1 cellular context compared by ENCODE assay signal in genomic region chr14:54481695-54482094, GRCh38.
TF ChIP-seq lines count a peak whose summit lies in the region.

No MANE protein-coding gene starts in this region.

TF ChIP-seq in GM23338, 12 proteins besides CTCF, POLR2A, EP300 and RAD21:
- TF ChIP-seq REST (IDR thresholded peaks at IDR 0.05; ENCODE audit: unreplicated experiment) (no peak), ZNF114 (CRISPR knock-in tag; IDR thresholded peaks at IDR 0.05) (no peak), EZH2 (IDR thresholded peaks at IDR 0.05; ENCODE audit: low read depth, unreplicated experiment) (no peak), POLR2AphosphoS5 (IDR thresholded peaks at IDR 0.05; ENCODE audit: low read depth) (no peak), ETS1 (IDR thresholded peaks at IDR 0.05) (no peak), NANOG (IDR thresholded peaks at IDR 0.05; ENCODE audit: borderline replicate concordance) (no peak), ZNF331 (CRISPR knock-in tag; IDR thresholded peaks at IDR 0.05; ENCODE audit: low read depth) (no peak), JUNB (IDR thresholded peaks at IDR 0.05; ENCODE audit: unreplicated experiment) (no peak), STAT1 (IDR thresholded peaks at IDR 0.05; ENCODE audit: unreplicated experiment) (no peak), CREB1 (CRISPR knock-in tag; IDR thresholded peaks at IDR 0.05; ENCODE audit: low read depth) (no peak), EZH2phosphoT487 (IDR thresholded peaks at IDR 0.05; ENCODE audit: unreplicated experiment) (no peak)
- TF ChIP-seq, protein P1, sequence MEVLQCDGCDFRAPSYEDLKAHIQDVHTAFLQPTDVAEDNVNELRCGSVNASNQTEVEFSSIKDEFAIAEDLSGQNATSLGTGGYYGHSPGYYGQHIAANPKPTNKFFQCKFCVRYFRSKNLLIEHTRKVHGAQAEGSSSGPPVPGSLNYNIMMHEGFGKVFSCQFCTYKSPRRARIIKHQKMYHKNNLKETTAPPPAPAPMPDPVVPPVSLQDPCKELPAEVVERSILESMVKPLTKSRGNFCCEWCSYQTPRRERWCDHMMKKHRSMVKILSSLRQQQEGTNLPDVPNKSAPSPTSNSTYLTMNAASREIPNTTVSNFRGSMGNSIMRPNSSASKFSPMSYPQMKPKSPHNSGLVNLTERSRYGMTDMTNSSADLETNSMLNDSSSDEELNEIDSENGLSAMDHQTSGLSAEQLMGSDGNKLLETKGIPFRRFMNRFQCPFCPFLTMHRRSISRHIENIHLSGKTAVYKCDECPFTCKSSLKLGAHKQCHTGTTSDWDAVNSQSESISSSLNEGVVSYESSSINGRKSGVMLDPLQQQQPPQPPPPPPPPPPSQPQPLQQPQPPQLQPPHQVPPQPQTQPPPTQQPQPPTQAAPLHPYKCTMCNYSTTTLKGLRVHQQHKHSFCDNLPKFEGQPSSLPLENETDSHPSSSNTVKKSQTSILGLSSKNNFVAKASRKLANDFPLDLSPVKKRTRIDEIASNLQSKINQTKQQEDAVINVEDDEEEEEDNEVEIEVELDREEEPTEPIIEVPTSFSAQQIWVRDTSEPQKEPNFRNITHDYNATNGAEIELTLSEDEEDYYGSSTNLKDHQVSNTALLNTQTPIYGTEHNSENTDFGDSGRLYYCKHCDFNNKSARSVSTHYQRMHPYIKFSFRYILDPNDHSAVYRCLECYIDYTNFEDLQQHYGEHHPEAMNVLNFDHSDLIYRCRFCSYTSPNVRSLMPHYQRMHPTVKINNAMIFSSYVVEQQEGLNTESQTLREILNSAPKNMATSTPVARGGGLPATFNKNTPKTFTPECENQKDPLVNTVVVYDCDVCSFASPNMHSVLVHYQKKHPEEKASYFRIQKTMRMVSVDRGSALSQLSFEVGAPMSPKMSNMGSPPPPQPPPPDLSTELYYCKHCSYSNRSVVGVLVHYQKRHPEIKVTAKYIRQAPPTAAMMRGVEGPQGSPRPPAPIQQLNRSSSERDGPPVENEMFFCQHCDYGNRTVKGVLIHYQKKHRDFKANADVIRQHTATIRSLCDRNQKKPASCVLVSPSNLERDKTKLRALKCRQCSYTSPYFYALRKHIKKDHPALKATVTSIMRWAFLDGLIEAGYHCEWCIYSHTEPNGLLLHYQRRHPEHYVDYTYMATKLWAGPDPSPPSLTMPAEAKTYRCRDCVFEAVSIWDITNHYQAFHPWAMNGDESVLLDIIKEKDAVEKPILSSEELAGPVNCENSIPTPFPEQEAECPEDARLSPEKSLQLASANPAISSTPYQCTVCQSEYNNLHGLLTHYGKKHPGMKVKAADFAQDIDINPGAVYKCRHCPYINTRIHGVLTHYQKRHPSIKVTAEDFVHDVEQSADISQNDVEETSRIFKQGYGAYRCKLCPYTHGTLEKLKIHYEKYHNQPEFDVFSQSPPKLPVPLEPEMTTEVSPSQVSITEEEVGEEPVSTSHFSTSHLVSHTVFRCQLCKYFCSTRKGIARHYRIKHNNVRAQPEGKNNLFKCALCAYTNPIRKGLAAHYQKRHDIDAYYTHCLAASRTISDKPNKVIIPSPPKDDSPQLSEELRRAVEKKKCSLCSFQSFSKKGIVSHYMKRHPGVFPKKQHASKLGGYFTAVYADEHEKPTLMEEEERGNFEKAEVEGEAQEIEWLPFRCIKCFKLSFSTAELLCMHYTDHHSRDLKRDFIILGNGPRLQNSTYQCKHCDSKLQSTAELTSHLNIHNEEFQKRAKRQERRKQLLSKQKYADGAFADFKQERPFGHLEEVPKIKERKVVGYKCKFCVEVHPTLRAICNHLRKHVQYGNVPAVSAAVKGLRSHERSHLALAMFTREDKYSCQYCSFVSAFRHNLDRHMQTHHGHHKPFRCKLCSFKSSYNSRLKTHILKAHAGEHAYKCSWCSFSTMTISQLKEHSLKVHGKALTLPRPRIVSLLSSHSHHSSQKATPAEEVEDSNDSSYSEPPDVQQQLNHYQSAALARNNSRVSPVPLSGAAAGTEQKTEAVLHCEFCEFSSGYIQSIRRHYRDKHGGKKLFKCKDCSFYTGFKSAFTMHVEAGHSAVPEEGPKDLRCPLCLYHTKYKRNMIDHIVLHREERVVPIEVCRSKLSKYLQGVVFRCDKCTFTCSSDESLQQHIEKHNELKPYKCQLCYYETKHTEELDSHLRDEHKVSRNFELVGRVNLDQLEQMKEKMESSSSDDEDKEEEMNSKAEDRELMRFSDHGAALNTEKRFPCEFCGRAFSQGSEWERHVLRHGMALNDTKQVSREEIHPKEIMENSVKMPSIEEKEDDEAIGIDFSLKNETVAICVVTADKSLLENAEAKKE (CRISPR knock-in tag; IDR thresholded peaks at IDR 0.05) = no peak
